Comparison of ENCODE assay signal across 31 cellular contexts in genomic region chr2:32787207-32787606, GRCh38.
"Had no signal": no experiment of that assay in that cellular context is flagged by ENCODE, and none has a peak within 500 bp of the region (broad histone marks: within the 10 kb centered on the region; RNA-seq: fewer than 3 reads in every experiment).

No MANE protein-coding gene starts in this region.

- H3K9me3 Mint-ChIP-seq: activated CD4-positive, alpha-beta memory T cell treated with anti-CD3 and anti-CD28 coated beads for 36 hours; activated naive CD8-positive, alpha-beta T cell treated with anti-CD3 and anti-CD28 coated beads for 36 hours had no signal

- H3K4me1 Mint-ChIP-seq: activated B cell treated with CpG ODN at 0.5 μM for 24 hours; activated naive CD8-positive, alpha-beta T cell treated with anti-CD3 and anti-CD28 coated beads for 36 hours had no signal

- H3K27ac Mint-ChIP-seq: activated B cell treated with CpG ODN at 0.5 μM for 24 hours; activated CD4-positive, alpha-beta memory T cell treated with anti-CD3 and anti-CD28 coated beads for 36 hours; activated naive CD8-positive, alpha-beta T cell treated with anti-CD3 and anti-CD28 coated beads for 36 hours had no signal

- DNase-seq: activated B cell treated with CpG ODN at 0.5 μM for 24 hours; activated CD4-positive, alpha-beta memory T cell treated with anti-CD3 and anti-CD28 coated beads for 36 hours; activated CD4-positive, alpha-beta T cell treated with anti-CD3 and anti-CD28 coated beads for 4 hours; activated CD4-positive, alpha-beta T cell treated with anti-CD3 and anti-CD28 coated beads, Interleukin-2, amount 50 U/mL, for 1 hour; activated CD4-positive, CD25-positive, alpha-beta regulatory T cell treated with anti-CD3 and anti-CD28 coated beads, Interleukin-2, amount 50 U/mL, for 72 hours; activated CD8-positive, alpha-beta memory T cell treated with anti-CD3 and anti-CD28 coated beads, Interleukin-2, amount 50 U/mL, for 4 hours; activated effector memory CD4-positive, alpha-beta T cell treated with anti-CD3 and anti-CD28 coated beads, Interleukin-2, amount 50 U/mL, for 16 hours; activated naive CD4-positive, alpha-beta T cell; activated naive CD4-positive, alpha-beta T cell treated with anti-CD3 and anti-CD28 coated beads, Interleukin-2, amount 50 U/mL, for 16 hours; activated naive CD8-positive, alpha-beta T cell treated with anti-CD3 and anti-CD28 coated beads for 36 hours; activated T-cell treated with anti-CD3 and anti-CD28 coated beads, Interleukin-2, amount 50 U/mL, for 48 hours; amniotic stem cell; aorta; Kasumi-1; KG1; MG63; NCI-H1048; NCI-H1105 treated with DMSO at 0.1 percent for 48 hours; NCI-H1436; NCI-H1694; NCI-H1930; NCI-H2081 treated with DMSO at 0.1 percent for 48 hours; NCI-H226; NCI-H446 treated with DMSO at 0.1 percent for 48 hours; NCI-H524 treated with DMSO at 0.1 percent for 48 hours; NK-92 treated with Interleukin-12 subunit alpha and Interleukin-12 subunit beta, amount 100 ng/mL, for 24 hours; Right ventricle myocardium superior; SW 1271; T-helper 1 cell; T-helper 2 cell; T-helper 9 cell had no signal

- H3K4me3 Mint-ChIP-seq: activated B cell treated with CpG ODN at 0.5 μM for 24 hours; activated CD4-positive, alpha-beta memory T cell treated with anti-CD3 and anti-CD28 coated beads for 36 hours; activated naive CD8-positive, alpha-beta T cell treated with anti-CD3 and anti-CD28 coated beads for 36 hours had no signal
